Comparison of ENCODE assay signal across 1 cellular context in genomic region chr6:108200631-108201030, GRCh38.
TF ChIP-seq lines count a peak whose summit lies in the region.

No MANE protein-coding gene starts in this region.

TF ChIP-seq in HepG2, 621 proteins besides CTCF, POLR2A, EP300 and RAD21 (continued from another document and continues in another):
- TF ChIP-seq ZNF318 (CRISPR knock-in tag; IDR thresholded peaks at IDR 0.05) (no peak), DDIT3 (CRISPR knock-in tag; IDR thresholded peaks at IDR 0.05) (no peak), KDM1A (CRISPR knock-in tag; IDR thresholded peaks at IDR 0.05) (no peak), NCOA1 (CRISPR knock-in tag; IDR thresholded peaks at IDR 0.05) (no peak), ZNF609 (CRISPR knock-in tag; IDR thresholded peaks at IDR 0.05; ENCODE audit: borderline replicate concordance) (no peak), THAP9 (CRISPR knock-in tag; IDR thresholded peaks at IDR 0.05; ENCODE audit: borderline replicate concordance) (no peak), ZNF12 (CRISPR knock-in tag; IDR thresholded peaks at IDR 0.05) (0 out of 2 replicates have a peak, but pooled peaks have one; percentile 28), ADNP (CRISPR knock-in tag; IDR thresholded peaks at IDR 0.05) (no peak), HNF4A (CRISPR knock-in tag; IDR thresholded peaks at IDR 0.05) (peak; percentile 89), NFYC (CRISPR knock-in tag; IDR thresholded peaks at IDR 0.05) (no peak), BCL6 (CRISPR knock-in tag; IDR thresholded peaks at IDR 0.05) (peak; percentile 48; the same call in 1 of the 2 replicates), MTA1 (CRISPR knock-in tag; IDR thresholded peaks at IDR 0.05; ENCODE audit: borderline replicate concordance) (0 out of 2 replicates have a peak, but pooled peaks have one; percentile 26), PHF20 (CRISPR knock-in tag; IDR thresholded peaks at IDR 0.05) (no peak), AGO1 (IDR thresholded peaks at IDR 0.05; ENCODE audit: low read depth, low read length, poor library complexity, severe bottlenecking) (no peak), ZBTB34 (CRISPR knock-in tag; IDR thresholded peaks at IDR 0.05) (no peak), ZBTB4 (CRISPR knock-in tag; IDR thresholded peaks at IDR 0.05; ENCODE audit: borderline replicate concordance) (no peak), ATF5 (CRISPR knock-in tag; IDR thresholded peaks at IDR 0.05; ENCODE audit: low read depth) (no peak), BORCS8-MEF2B (CRISPR knock-in tag; IDR thresholded peaks at IDR 0.05) (no peak), FOXA1 (IDR thresholded peaks at IDR 0.05) (no peak), FOXA1 (CRISPR knock-in tag; IDR thresholded peaks at IDR 0.05) (peak; percentile 54), ELK4 (CRISPR knock-in tag; IDR thresholded peaks at IDR 0.05; ENCODE audit: borderline replicate concordance) (no peak), ZNF446 (CRISPR knock-in tag; IDR thresholded peaks at IDR 0.05) (no peak), ZNF672 (CRISPR knock-in tag; IDR thresholded peaks at IDR 0.05) (no peak), NKX3-1 (CRISPR knock-in tag; IDR thresholded peaks at IDR 0.05) (no peak), ZBTB1 (CRISPR knock-in tag; IDR thresholded peaks at IDR 0.05; ENCODE audit: borderline replicate concordance) (no peak), CHD2 (IDR thresholded peaks at IDR 0.05; ENCODE audit: low read depth, low read length) (no peak), RARA (CRISPR knock-in tag; IDR thresholded peaks at IDR 0.05) (peak; percentile 58; the same call in 1 of the 2 replicates), IRF9 (CRISPR knock-in tag; IDR thresholded peaks at IDR 0.05; ENCODE audit: borderline replicate concordance) (no peak)
